8 cellular contexts compared by ENCODE assay signal in the genomic region with DNA sequence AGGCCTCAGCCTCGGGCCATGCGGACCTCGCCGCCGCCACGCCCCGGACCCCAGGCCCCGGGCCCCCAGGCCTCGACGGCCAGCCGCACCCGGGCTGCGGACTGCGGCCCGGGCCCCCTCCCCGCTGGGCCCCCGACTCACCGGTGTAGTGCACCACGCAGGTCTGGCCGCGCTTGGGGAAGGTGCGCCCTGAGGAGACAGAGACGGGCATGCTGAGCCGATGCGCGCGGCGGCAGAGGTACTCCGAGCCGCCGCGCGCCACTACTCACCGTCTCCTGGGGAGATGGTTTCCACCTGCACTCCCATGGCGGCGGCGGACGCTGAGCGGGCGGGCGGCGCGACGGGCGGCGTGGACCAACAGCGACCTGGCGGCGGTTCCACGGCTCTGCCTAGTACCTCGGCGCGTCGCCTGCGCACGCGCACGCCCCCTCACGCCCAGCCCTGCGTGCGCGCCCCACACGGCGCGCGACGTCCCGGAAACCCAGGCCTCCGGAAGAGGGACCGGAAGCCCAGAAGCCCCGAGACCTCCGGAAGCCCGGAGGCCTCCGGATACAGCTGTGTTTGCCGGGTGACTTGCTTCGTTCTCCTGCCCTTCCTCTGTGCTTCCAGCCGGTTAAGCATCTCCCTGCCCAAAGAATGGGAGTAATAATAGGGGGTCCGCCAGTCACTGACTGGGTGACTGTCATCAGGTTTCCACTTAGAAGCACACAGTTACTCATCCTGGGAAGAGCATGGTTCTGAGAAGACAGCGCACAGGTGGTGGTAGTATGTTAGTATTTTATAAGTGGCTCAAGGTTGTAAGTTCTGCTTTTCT. TPM values are rescaled to one million over a fixed set of nuclear protein-coding genes. Genes with fewer than 3 reads are reported as not detected.
DNase-seq lines count a peak whose midpoint lies in the region; TF ChIP-seq lines count a peak whose summit lies in the region.

A gene (minus strand): TSS at position 362 of the 814 bp plus-strand sequence. CDS start 56 bp downstream, at position 306.

- peak; percentile 56 for TF ChIP-seq RAD21 in neural cell (conservative IDR thresholded peaks at IDR 0.05)

- intact Hi-C loops in stomach (cut with DNase I; ENCODE audit: low total_unique reads), result loop anchor here (10.0 kb wide), 1 partner anchor 72 kb away; a partner anchor contains a TSS

- 1 to 2% (median 1%) methylated on average over 11 to 79 of the region's 79 CpGs for WGBS in stomach, 5 donors

- H3K4me3 ChIP-seq in HAP-1, result peak within 1 kb of the TSS; percentile 81
- peak within 1 kb of the TSS; percentile 68 for H3K4me3 ChIP-seq in MG63
- H3K4me3 ChIP-seq in neural cell (ENCODE audit: low read length), result peak within 1 kb of the TSS; percentile 82
- H3K4me3 ChIP-seq in stomach, result peak within 1 kb of the TSS; percentile 89 to 99 (median 90)

- peak within 1 kb of the TSS; percentile 96 for H2AFZ ChIP-seq in neural cell (ENCODE audit: low read depth, low read length)

- peak within 1 kb of the TSS; percentile 78 for H3K4me2 ChIP-seq in neural cell (ENCODE audit: low read length)

- DNase-seq in ELF-1 (ENCODE audit: low read depth, low spot score) (peak; percentile 89), HAP-1 (ENCODE audit: low spot score in 2 of 2) (peak; percentile 72 to 90), MG63 (peak; percentile 86), SHP77 (lab: John Stamatoyannopoulos, UW) (peak; percentile 93 to 96), fibroblast of the conjunctiva (ENCODE audit: low read depth) (peak; percentile 72), stomach (peak; percentile 95)
- peak; percentile 92 for DNase-seq in activated effector memory CD4-positive, alpha-beta T cell treated with Interleukin-2 at 50 U/mL for 16 hours

- peak in 1 of 4 donors; percentile 40 for TF ChIP-seq POLR2A in stomach (IDR thresholded peaks at IDR 0.05)

- peaks cover 29% of the 10 kb centered on the region for H3K4me1 ChIP-seq in HAP-1
- H3K4me1 ChIP-seq in stomach, result peaks cover 49 to 55% (median 51%) of the 10 kb centered on the region in 4 donors

- H3K27me3 ChIP-seq in HAP-1 (ENCODE audit: low read depth), result no peaks in the 10 kb centered on the region
- no peaks in the 10 kb centered on the region for H3K27me3 ChIP-seq in MG63
- peaks cover 17% of the 10 kb centered on the region for H3K27me3 ChIP-seq in neural cell (ENCODE audit: insufficient read depth, low read depth, low read length)
- H3K27me3 ChIP-seq in stomach, result peaks cover 0 to 11% (median 0%) of the 10 kb centered on the region in 3 donors

- H3F3A ChIP-seq in neural cell (ENCODE audit: insufficient read depth, low read length, poor library complexity, severe bottlenecking), result no peaks in the 10 kb centered on the region

- peaks cover 5% of the 10 kb centered on the region; the same call in 1 of the 2 replicates for H3K36me3 ChIP-seq in HAP-1 (replicated peaks)
- H3K36me3 ChIP-seq in MG63, result peaks cover 6% of the 10 kb centered on the region; the same call in 1 of the 2 replicates
- no peaks in the 10 kb centered on the region for H3K36me3 ChIP-seq in neural cell (ENCODE audit: insufficient read depth, low read length)
- H3K36me3 ChIP-seq in stomach, result peaks cover 0 to 7% (median 0%) of the 10 kb centered on the region in 4 donors

- H3K9me3 ChIP-seq in HAP-1 (no peaks in the 10 kb centered on the region), MG63 (no peaks in the 10 kb centered on the region), neural cell (ENCODE audit: low read length) (no peaks in the 10 kb centered on the region), stomach (no peaks in the 10 kb centered on the region)

- peak within 1 kb of the TSS; percentile 83 for H3K9ac ChIP-seq in neural cell (ENCODE audit: low read length)

- H3K79me2 ChIP-seq in neural cell (replicated peaks; ENCODE audit: insufficient read depth, low read length), result peaks cover 41% of the 10 kb centered on the region

- no peaks in the 10 kb centered on the region for H4K20me1 ChIP-seq in neural cell (ENCODE audit: insufficient read depth)

- in situ Hi-C loops in HAP-1 (cut with MboI; ENCODE audit: low sequenced_read_pairs), result no loop called here

- TF ChIP-seq CTCF in neural cell (IDR thresholded peaks at IDR 0.05; ENCODE audit: poor library complexity, severe bottlenecking) (peak; percentile 57), stomach (IDR thresholded peaks at IDR 0.05) (peak in 2 of 7 experiments; percentile 8 to 39)

- H3K9me2 ChIP-seq in neural cell (ENCODE audit: insufficient read depth, low read length), result no peaks in the 10 kb centered on the region

- TF ChIP-seq EP300 in neural cell (conservative IDR thresholded peaks at IDR 0.05; ENCODE audit: poor library complexity, severe bottlenecking), result peak; percentile 65
- TF ChIP-seq EP300 in stomach (IDR thresholded peaks at IDR 0.05), result no peak

- H3K27ac ChIP-seq in neural cell (ENCODE audit: low read length), result peak within 1 kb of the TSS; percentile 74
- H3K27ac ChIP-seq in stomach, result peak within 1 kb of the TSS; percentile 88 to 94 (median 90)

TF ChIP-seq in neural cell, 6 proteins besides CTCF, POLR2A, EP300 and RAD21:
- no peak for TF ChIP-seq TAF1 (IDR thresholded peaks at IDR 0.05; ENCODE audit: low read depth)
- peak; percentile 94 for TF ChIP-seq MXI1 (conservative IDR thresholded peaks at IDR 0.05; ENCODE audit: poor library complexity, severe bottlenecking)
- peak; percentile 86 for TF ChIP-seq POLR2AphosphoS5 (IDR thresholded peaks at IDR 0.05)
- TF ChIP-seq SMC3 (conservative IDR thresholded peaks at IDR 0.05; ENCODE audit: poor library complexity), result peak; percentile 50
- TF ChIP-seq, protein P1, sequence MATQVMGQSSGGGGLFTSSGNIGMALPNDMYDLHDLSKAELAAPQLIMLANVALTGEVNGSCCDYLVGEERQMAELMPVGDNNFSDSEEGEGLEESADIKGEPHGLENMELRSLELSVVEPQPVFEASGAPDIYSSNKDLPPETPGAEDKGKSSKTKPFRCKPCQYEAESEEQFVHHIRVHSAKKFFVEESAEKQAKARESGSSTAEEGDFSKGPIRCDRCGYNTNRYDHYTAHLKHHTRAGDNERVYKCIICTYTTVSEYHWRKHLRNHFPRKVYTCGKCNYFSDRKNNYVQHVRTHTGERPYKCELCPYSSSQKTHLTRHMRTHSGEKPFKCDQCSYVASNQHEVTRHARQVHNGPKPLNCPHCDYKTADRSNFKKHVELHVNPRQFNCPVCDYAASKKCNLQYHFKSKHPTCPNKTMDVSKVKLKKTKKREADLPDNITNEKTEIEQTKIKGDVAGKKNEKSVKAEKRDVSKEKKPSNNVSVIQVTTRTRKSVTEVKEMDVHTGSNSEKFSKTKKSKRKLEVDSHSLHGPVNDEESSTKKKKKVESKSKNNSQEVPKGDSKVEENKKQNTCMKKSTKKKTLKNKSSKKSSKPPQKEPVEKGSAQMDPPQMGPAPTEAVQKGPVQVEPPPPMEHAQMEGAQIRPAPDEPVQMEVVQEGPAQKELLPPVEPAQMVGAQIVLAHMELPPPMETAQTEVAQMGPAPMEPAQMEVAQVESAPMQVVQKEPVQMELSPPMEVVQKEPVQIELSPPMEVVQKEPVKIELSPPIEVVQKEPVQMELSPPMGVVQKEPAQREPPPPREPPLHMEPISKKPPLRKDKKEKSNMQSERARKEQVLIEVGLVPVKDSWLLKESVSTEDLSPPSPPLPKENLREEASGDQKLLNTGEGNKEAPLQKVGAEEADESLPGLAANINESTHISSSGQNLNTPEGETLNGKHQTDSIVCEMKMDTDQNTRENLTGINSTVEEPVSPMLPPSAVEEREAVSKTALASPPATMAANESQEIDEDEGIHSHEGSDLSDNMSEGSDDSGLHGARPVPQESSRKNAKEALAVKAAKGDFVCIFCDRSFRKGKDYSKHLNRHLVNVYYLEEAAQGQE (IDR thresholded peaks at IDR 0.05; ENCODE audit: borderline replicate concordance), result peak; percentile 30
- TF ChIP-seq EZH2 (IDR thresholded peaks at IDR 0.05; ENCODE audit: borderline replicate concordance, insufficient read depth, low read length, poor library complexity, severe bottlenecking), result no peak
TF ChIP-seq in neural cell: peak in this region for 4.

RNA-seq across cellular contexts. Expression of the gene that starts here (rescaled TPM):
- 146 TPM in 2 replicates for total RNA-seq in MG63 (2014; rRNA removed; shearing (Covaris generic); ENCODE audit: low replicate concordance)
- polyA plus RNA-seq in neural cell (150 and 156 TPM in 2 replicates), stomach (100 to 1,000 TPM; 135 to 283 (median 195) TPM)
- polyA minus RNA-seq in neural cell, result 76.6 and 77.4 TPM in 2 replicates
- total RNA-seq in stomach, result 100 to 1,000 TPM in 2 of 5 donors, 10 to 100 TPM in 3; 33.0 to 280 (median 68.3) TPM

Comparison
In these comparisons a context has a peak if more than half of its experiments do, and no peak if none do; other contexts are left out.
1. Peak in every context shown above with its lines: DNase-seq, H3K4me3 ChIP-seq and H3K27ac ChIP-seq.